Comparison of ENCODE assay signal across 29 cellular contexts in genomic region chr2:97858442-97858841, GRCh38.
DNase-seq lines count a peak whose midpoint lies in the region; ATAC-seq and TF ChIP-seq lines count a peak whose summit lies in the region.
"Had no signal": no experiment of that assay in that cellular context is flagged by ENCODE, and none has a peak within 500 bp of the region (broad histone marks: within the 10 kb centered on the region; RNA-seq: fewer than 3 reads in every experiment).

No MANE protein-coding gene starts in this region.

- no peak overlapping the region for H3K4me3 ChIP-seq in NB4 (ENCODE audit: low read depth, low read length)
- no peak overlapping the region for H3K4me3 ChIP-seq in mesodermal cell (ENCODE audit: extremely low read depth, insufficient read depth, low read length, poor library complexity, severe bottlenecking)
- H3K4me3 ChIP-seq in esophagus muscularis mucosa, result no peak overlapping the region
- H3K4me3 ChIP-seq: A549, adrenal gland, heart right ventricle, vagina had no signal

- H3K36me3 Mint-ChIP-seq in central memory CD8-positive, alpha-beta T cell (ENCODE audit: insufficient read depth), result peaks cover 7% of the 10 kb centered on the region

- TF ChIP-seq CTCF in NB4 (IDR thresholded peaks at IDR 0.05; ENCODE audit: low read depth, low read length) (no peak), esophagus muscularis mucosa (IDR thresholded peaks at IDR 0.05) (no peak)

- H3K4me1 Mint-ChIP-seq in central memory CD8-positive, alpha-beta T cell, result peaks cover 19% of the 10 kb centered on the region

- WGBS in mesodermal cell (ENCODE audit: insufficient coverage in 2 of 2), 2 experiments, result 60% methylated on average over 2 of the region's 3 CpGs; no CpG with 5 or more reads in 1 of the 2 experiments
- WGBS in esophagus muscularis mucosa, result 94% methylated on average over 3 of the region's 3 CpGs

- peak overlapping the region; percentile 49 for H3K27ac Mint-ChIP-seq in central memory CD8-positive, alpha-beta T cell (ENCODE audit: low read depth)
- H3K27ac Mint-ChIP-seq: activated T-cell treated with anti-CD3 and anti-CD28 coated beads, Interleukin-2, amount 50 U/mL, for 24 hours; memory B cell had no signal

- H3K4me1 ChIP-seq in mesodermal cell (ENCODE audit: control insufficient read depth, insufficient read depth, low read length, poor library complexity, severe bottlenecking) (no peaks in the 10 kb centered on the region), esophagus muscularis mucosa (peaks cover 0 to 11% (median 3%) of the 10 kb centered on the region in 4 donors)
- H3K4me1 ChIP-seq: adrenal gland, foreskin keratinocyte, vagina had no signal

- ATAC-seq in central memory CD8-positive, alpha-beta T cell (replicated peaks; ENCODE audit: extremely low read depth, poor library complexity, severe bottlenecking), result no peak
- no peak for ATAC-seq in GM18907 (IDR thresholded peaks at IDR 0.05; ENCODE audit: unreplicated experiment)
- ATAC-seq: foreskin keratinocyte; heart right ventricle; stimulated activated naive CD8-positive, alpha-beta T cell treated with anti-CD3 and anti-CD28 coated beads, Interleukin-15, Interleukin-2, amounts not matched to agents 100 U/mL and 50 U/mL, for 24 hours had no signal

- peaks cover 5% of the 10 kb centered on the region for H3K9me3 Mint-ChIP-seq in central memory CD8-positive, alpha-beta T cell

- H3K4me3 Mint-ChIP-seq in central memory CD8-positive, alpha-beta T cell, result no peak overlapping the region
- H3K4me3 Mint-ChIP-seq: activated T-cell treated with anti-CD3 and anti-CD28 coated beads, Interleukin-2, amount 50 U/mL, for 24 hours; brain; CD4-positive, alpha-beta memory T cell; memory B cell had no signal

- peak overlapping the region; percentile 48 for H3K27ac ChIP-seq in mesodermal cell (ENCODE audit: low read depth, low read length, severe bottlenecking)
- no peak overlapping the region for H3K27ac ChIP-seq in esophagus muscularis mucosa (replicated peaks in 1 of 4)
- H3K27ac ChIP-seq: A549, adrenal gland, foreskin keratinocyte, heart right ventricle, vagina had no signal

- DNase-seq in ELF-1 (ENCODE audit: low read depth, low spot score) (peak; percentile 78), NB4 (ENCODE audit: low read depth) (peak; percentile 17), esophagus muscularis mucosa (ENCODE audit: extremely low spot score) (no peak), C1 segment of cervical spinal cord (lab: John Stamatoyannopoulos, UW) (no peak)
- no peak for DNase-seq in central memory CD8-positive, alpha-beta T cell (ENCODE audit: low spot score in 2 of 2)
- DNase-seq in effector CD8-positive, alpha-beta T cell (lab: John Stamatoyannopoulos, UW), result no peak
- DNase-seq: activated CD4-positive, alpha-beta T cell treated with anti-CD3 and anti-CD28 coated beads for 48 hours; activated naive CD4-positive, alpha-beta T cell treated with Interleukin-2 at 50 U/mL for 16 hours; activated T-cell treated with anti-CD3 and anti-CD28 coated beads, Interleukin-2, amount 50 U/mL, for 24 hours; adrenal gland; AML-193; CD4-positive, alpha-beta memory T cell; effector memory CD4-positive, alpha-beta T cell; foreskin keratinocyte; GOT3; heart right ventricle; IMR-90; NCI-H1092 treated with DMSO at 0.1 percent for 48 hours; NCI-H187 treated with DMSO at 0.1 percent for 48 hours; NCI-H226; NCI-H748 treated with DMSO at 0.1 percent for 48 hours; occipital lobe; stimulated activated naive CD8-positive, alpha-beta T cell treated with anti-CD3 and anti-CD28 coated beads, Interleukin-15, Interleukin-2, amounts not matched to agents 100 U/mL and 50 U/mL, for 24 hours had no signal

- H3K27me3 ChIP-seq in esophagus muscularis mucosa, result no peaks in the 10 kb centered on the region
- H3K27me3 ChIP-seq: adrenal gland, foreskin keratinocyte, heart right ventricle, vagina had no signal

- TF ChIP-seq EP300 in esophagus muscularis mucosa (IDR thresholded peaks at IDR 0.05), result no peak

- H3K9me3 ChIP-seq in mesodermal cell (ENCODE audit: control insufficient read depth, low read length) (no peaks in the 10 kb centered on the region), esophagus muscularis mucosa (no peaks in the 10 kb centered on the region)
- H3K9me3 ChIP-seq: A549, adrenal gland, vagina had no signal

- H3K36me3 ChIP-seq in mesodermal cell (ENCODE audit: control insufficient read depth, insufficient read depth, low read length) (peaks cover 3% of the 10 kb centered on the region), esophagus muscularis mucosa (peaks cover 3 to 15% (median 6%) of the 10 kb centered on the region in 4 donors)
- H3K36me3 ChIP-seq: adrenal gland, vagina had no signal

- H3K27me3 Mint-ChIP-seq in central memory CD8-positive, alpha-beta T cell, result no peaks in the 10 kb centered on the region
- H3K27me3 Mint-ChIP-seq: activated T-cell treated with anti-CD3 and anti-CD28 coated beads, Interleukin-2, amount 50 U/mL, for 24 hours; CD4-positive, alpha-beta memory T cell; memory B cell had no signal

- TF ChIP-seq POLR2A in NB4 (IDR thresholded peaks at IDR 0.05; ENCODE audit: extremely low read depth, insufficient read length), result no peak
- no peak for TF ChIP-seq POLR2A in esophagus muscularis mucosa (IDR thresholded peaks at IDR 0.05; ENCODE audit: low read depth)

- intact Hi-C loops in esophagus muscularis mucosa (cut with DNase I), result no loop called here

Comparison
In these comparisons a context has a peak if more than half of its experiments do, and no peak if none do; other contexts are left out.
1. DNase-seq: peak in ELF-1 (single experiment) and NB4 (single experiment); none in central memory CD8-positive, alpha-beta T cell (0 of 2), esophagus muscularis mucosa (single experiment), effector CD8-positive, alpha-beta T cell (single experiment) and C1 segment of cervical spinal cord (0 of 14).